1 cellular context compared by ENCODE assay signal in the genomic region with DNA sequence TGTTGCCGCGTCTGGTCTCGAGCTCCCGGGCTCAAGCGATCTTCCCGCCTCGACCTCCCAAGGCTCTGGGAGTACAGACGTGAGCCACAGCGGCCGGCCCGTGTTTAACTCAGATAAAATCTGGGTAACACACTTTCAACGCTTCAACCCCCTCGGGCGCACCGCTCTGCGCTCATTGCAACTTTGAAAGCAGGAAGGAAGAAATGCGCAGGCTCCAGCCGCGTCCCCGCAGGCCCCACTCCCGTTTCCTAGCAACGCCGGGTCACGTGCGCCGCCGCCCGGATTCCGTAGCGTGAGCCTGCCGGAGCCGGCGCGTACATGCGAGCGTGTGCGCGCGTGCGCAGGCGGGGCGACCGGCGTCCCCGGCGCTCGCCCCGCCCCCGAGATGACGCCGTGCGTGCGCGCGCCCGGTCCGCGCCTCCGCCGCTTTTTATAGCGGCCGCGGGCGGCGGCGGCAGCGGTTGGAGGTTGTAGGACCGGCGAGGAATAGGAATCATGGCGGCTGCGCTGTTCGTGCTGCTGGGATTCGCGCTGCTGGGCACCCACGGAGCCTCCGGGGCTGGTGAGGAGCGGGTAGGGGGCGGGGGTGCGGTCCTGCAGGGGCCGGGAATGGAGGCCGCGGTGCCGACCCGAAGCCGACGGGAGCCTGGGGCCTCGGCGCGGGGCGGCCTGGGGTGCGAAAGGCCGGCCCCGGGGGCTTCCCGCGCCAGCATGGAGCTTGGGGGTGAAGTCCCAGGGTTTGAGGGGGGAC.
TF ChIP-seq lines count a peak whose summit lies in the region.

A gene (plus strand): TSS at position 457 of the 751 bp plus-strand sequence. CDS start 39 bp downstream, at position 496.

TF ChIP-seq in K562, 482 proteins besides CTCF, POLR2A, EP300 and RAD21 (continued from another document and continues in another):
- TF ChIP-seq ZNF140 (CRISPR knock-in tag; IDR thresholded peaks at IDR 0.05), result no peak
- no peak for TF ChIP-seq ZNF316 (IDR thresholded peaks at IDR 0.05)
- TF ChIP-seq KLF13 (tag; IDR thresholded peaks at IDR 0.05; ENCODE audit: borderline replicate concordance, low read depth), result no peak
- no peak for TF ChIP-seq ZNF124 (CRISPR knock-in tag; IDR thresholded peaks at IDR 0.05)
- TF ChIP-seq, protein P1, sequence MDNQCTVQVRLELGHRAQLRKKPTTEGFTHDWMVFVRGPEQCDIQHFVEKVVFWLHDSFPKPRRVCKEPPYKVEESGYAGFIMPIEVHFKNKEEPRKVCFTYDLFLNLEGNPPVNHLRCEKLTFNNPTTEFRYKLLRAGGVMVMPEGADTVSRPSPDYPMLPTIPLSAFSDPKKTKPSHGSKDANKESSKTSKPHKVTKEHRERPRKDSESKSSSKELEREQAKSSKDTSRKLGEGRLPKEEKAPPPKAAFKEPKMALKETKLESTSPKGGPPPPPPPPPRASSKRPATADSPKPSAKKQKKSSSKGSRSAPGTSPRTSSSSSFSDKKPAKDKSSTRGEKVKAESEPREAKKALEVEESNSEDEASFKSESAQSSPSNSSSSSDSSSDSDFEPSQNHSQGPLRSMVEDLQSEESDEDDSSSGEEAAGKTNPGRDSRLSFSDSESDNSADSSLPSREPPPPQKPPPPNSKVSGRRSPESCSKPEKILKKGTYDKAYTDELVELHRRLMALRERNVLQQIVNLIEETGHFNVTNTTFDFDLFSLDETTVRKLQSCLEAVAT (IDR thresholded peaks at IDR 0.05), result peak in 1 of 2 experiments; percentile 10; a peak in 1 of 4 replicates
- TF ChIP-seq ZNF79 (CRISPR knock-in tag; IDR thresholded peaks at IDR 0.05; ENCODE audit: low read depth), result no peak
- no peak for TF ChIP-seq ZNF561 (CRISPR knock-in tag; conservative IDR thresholded peaks at IDR 0.05)
- TF ChIP-seq TEAD4 (IDR thresholded peaks at IDR 0.05; ENCODE audit: low read length), result peak; percentile 56; the same call in 1 of the 2 replicates
- no peak for TF ChIP-seq TEAD4 (CRISPR knock-in tag; IDR thresholded peaks at IDR 0.05; ENCODE audit: borderline replicate concordance)
- no peak for TF ChIP-seq ZEB2 (IDR thresholded peaks at IDR 0.05)
- peak; percentile 96 for TF ChIP-seq FOXJ2 (tag; IDR thresholded peaks at IDR 0.05)
- TF ChIP-seq HCFC1 (IDR thresholded peaks at IDR 0.05; ENCODE audit: low read depth, low read length), result peak; percentile 57; the same call in 1 of the 2 replicates
- no peak for TF ChIP-seq NFIX (CRISPR knock-in tag; IDR thresholded peaks at IDR 0.05; ENCODE audit: low read depth)
- TF ChIP-seq SRSF9 (IDR thresholded peaks at IDR 0.05; ENCODE audit: borderline replicate concordance, low read depth, low read length), result no peak
- no peak for TF ChIP-seq KLF16 (IDR thresholded peaks at IDR 0.05)
- no peak for TF ChIP-seq NFRKB (IDR thresholded peaks at IDR 0.05; ENCODE audit: low read depth)
- TF ChIP-seq BRD9 (IDR thresholded peaks at IDR 0.05; ENCODE audit: low read depth, partially characterized antibody), result no peak
- peak; percentile 46 for TF ChIP-seq NELFE (IDR thresholded peaks at IDR 0.05; ENCODE audit: insufficient read depth, insufficient read length)
- TF ChIP-seq, protein P2, sequence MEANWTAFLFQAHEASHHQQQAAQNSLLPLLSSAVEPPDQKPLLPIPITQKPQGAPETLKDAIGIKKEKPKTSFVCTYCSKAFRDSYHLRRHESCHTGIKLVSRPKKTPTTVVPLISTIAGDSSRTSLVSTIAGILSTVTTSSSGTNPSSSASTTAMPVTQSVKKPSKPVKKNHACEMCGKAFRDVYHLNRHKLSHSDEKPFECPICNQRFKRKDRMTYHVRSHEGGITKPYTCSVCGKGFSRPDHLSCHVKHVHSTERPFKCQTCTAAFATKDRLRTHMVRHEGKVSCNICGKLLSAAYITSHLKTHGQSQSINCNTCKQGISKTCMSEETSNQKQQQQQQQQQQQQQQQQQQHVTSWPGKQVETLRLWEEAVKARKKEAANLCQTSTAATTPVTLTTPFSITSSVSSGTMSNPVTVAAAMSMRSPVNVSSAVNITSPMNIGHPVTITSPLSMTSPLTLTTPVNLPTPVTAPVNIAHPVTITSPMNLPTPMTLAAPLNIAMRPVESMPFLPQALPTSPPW (CRISPR knock-in tag; IDR thresholded peaks at IDR 0.05), result peak; percentile 87
- peak; percentile 67; the same call in 1 of the 2 replicates for TF ChIP-seq ELF1 (tag; IDR thresholded peaks at IDR 0.05)
- TF ChIP-seq, protein P3, sequence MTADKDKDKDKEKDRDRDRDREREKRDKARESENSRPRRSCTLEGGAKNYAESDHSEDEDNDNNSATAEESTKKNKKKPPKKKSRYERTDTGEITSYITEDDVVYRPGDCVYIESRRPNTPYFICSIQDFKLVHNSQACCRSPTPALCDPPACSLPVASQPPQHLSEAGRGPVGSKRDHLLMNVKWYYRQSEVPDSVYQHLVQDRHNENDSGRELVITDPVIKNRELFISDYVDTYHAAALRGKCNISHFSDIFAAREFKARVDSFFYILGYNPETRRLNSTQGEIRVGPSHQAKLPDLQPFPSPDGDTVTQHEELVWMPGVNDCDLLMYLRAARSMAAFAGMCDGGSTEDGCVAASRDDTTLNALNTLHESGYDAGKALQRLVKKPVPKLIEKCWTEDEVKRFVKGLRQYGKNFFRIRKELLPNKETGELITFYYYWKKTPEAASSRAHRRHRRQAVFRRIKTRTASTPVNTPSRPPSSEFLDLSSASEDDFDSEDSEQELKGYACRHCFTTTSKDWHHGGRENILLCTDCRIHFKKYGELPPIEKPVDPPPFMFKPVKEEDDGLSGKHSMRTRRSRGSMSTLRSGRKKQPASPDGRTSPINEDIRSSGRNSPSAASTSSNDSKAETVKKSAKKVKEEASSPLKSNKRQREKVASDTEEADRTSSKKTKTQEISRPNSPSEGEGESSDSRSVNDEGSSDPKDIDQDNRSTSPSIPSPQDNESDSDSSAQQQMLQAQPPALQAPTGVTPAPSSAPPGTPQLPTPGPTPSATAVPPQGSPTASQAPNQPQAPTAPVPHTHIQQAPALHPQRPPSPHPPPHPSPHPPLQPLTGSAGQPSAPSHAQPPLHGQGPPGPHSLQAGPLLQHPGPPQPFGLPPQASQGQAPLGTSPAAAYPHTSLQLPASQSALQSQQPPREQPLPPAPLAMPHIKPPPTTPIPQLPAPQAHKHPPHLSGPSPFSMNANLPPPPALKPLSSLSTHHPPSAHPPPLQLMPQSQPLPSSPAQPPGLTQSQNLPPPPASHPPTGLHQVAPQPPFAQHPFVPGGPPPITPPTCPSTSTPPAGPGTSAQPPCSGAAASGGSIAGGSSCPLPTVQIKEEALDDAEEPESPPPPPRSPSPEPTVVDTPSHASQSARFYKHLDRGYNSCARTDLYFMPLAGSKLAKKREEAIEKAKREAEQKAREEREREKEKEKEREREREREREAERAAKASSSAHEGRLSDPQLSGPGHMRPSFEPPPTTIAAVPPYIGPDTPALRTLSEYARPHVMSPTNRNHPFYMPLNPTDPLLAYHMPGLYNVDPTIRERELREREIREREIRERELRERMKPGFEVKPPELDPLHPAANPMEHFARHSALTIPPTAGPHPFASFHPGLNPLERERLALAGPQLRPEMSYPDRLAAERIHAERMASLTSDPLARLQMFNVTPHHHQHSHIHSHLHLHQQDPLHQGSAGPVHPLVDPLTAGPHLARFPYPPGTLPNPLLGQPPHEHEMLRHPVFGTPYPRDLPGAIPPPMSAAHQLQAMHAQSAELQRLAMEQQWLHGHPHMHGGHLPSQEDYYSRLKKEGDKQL (CRISPR knock-in tag; IDR thresholded peaks at IDR 0.05; ENCODE audit: borderline replicate concordance), result 0 out of 2 replicates have a peak, but pooled peaks have one; percentile 47
- TF ChIP-seq CREBBP (IDR thresholded peaks at IDR 0.05; ENCODE audit: low read depth, low read length), result no peak
- no peak for TF ChIP-seq SNRNP70 (optimal IDR thresholded peaks at IDR 0.05; ENCODE audit: low read depth, low read length)
- TF ChIP-seq SMARCA5 (IDR thresholded peaks at IDR 0.05), result no peak
- no peak for TF ChIP-seq ZZZ3 (IDR thresholded peaks at IDR 0.05)
- no peak for TF ChIP-seq PYGO2 (tag; IDR thresholded peaks at IDR 0.05)
- TF ChIP-seq RFX1 (IDR thresholded peaks at IDR 0.05), result peak; percentile 96
- TF ChIP-seq, protein P4, sequence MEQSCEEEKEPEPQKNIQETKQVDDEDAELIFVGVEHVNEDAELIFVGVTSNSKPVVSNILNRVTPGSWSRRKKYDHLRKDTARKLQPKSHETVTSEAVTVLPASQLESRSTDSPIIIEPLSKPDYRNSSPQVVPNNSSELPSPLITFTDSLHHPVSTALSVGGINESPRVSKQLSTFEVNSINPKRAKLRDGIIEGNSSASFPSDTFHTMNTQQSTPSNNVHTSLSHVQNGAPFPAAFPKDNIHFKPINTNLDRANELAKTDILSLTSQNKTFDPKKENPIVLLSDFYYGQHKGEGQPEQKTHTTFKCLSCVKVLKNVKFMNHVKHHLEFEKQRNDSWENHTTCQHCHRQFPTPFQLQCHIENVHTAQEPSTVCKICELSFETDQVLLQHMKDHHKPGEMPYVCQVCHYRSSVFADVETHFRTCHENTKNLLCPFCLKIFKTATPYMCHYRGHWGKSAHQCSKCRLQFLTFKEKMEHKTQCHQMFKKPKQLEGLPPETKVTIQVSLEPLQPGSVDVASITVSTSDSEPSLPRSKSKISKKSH (CRISPR knock-in tag; IDR thresholded peaks at IDR 0.05), result no peak
- peak; percentile 59; the same call in 1 of the 2 replicates for TF ChIP-seq NBN (IDR thresholded peaks at IDR 0.05; ENCODE audit: low read depth)
- TF ChIP-seq ZBTB8A (IDR thresholded peaks at IDR 0.05; ENCODE audit: partially characterized antibody), result no peak
- no peak for TF ChIP-seq NFIC (IDR thresholded peaks at IDR 0.05)
- TF ChIP-seq SETDB1 (IDR thresholded peaks at IDR 0.05; ENCODE audit: low read length), result no peak
- no peak for TF ChIP-seq HDAC2 (IDR thresholded peaks at IDR 0.05)
- TF ChIP-seq ZNF24 (IDR thresholded peaks at IDR 0.05), result no peak
- TF ChIP-seq, protein P5, sequence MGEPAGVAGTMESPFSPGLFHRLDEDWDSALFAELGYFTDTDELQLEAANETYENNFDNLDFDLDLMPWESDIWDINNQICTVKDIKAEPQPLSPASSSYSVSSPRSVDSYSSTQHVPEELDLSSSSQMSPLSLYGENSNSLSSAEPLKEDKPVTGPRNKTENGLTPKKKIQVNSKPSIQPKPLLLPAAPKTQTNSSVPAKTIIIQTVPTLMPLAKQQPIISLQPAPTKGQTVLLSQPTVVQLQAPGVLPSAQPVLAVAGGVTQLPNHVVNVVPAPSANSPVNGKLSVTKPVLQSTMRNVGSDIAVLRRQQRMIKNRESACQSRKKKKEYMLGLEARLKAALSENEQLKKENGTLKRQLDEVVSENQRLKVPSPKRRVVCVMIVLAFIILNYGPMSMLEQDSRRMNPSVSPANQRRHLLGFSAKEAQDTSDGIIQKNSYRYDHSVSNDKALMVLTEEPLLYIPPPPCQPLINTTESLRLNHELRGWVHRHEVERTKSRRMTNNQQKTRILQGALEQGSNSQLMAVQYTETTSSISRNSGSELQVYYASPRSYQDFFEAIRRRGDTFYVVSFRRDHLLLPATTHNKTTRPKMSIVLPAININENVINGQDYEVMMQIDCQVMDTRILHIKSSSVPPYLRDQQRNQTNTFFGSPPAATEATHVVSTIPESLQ (CRISPR knock-in tag; IDR thresholded peaks at IDR 0.05), result peak; percentile 74; the same call in 1 of the 2 replicates
- TF ChIP-seq, protein P6, sequence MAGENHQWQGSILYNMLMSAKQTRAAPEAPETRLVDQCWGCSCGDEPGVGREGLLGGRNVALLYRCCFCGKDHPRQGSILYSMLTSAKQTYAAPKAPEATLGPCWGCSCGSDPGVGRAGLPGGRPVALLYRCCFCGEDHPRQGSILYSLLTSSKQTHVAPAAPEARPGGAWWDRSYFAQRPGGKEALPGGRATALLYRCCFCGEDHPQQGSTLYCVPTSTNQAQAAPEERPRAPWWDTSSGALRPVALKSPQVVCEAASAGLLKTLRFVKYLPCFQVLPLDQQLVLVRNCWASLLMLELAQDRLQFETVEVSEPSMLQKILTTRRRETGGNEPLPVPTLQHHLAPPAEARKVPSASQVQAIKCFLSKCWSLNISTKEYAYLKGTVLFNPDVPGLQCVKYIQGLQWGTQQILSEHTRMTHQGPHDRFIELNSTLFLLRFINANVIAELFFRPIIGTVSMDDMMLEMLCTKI (IDR thresholded peaks at IDR 0.05; ENCODE audit: partially characterized antibody), result no peak
- TF ChIP-seq STAT5A (IDR thresholded peaks at IDR 0.05; ENCODE audit: borderline replicate concordance, low read length), result no peak; the same call in 1 of the 2 replicates
- no peak for TF ChIP-seq ZKSCAN1 (IDR thresholded peaks at IDR 0.05; ENCODE audit: low read depth, low read length)
- TF ChIP-seq KDM1A (IDR thresholded peaks at IDR 0.05), result peak in 1 of 2 experiments; percentile 50; a peak in 1 of 4 replicates
- no peak for TF ChIP-seq ZNF253 (CRISPR knock-in tag; conservative IDR thresholded peaks at IDR 0.05)
- TF ChIP-seq TARDBP (IDR thresholded peaks at IDR 0.05), result no peak
- TF ChIP-seq, protein P7, sequence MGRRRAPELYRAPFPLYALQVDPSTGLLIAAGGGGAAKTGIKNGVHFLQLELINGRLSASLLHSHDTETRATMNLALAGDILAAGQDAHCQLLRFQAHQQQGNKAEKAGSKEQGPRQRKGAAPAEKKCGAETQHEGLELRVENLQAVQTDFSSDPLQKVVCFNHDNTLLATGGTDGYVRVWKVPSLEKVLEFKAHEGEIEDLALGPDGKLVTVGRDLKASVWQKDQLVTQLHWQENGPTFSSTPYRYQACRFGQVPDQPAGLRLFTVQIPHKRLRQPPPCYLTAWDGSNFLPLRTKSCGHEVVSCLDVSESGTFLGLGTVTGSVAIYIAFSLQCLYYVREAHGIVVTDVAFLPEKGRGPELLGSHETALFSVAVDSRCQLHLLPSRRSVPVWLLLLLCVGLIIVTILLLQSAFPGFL (CRISPR knock-in tag; IDR thresholded peaks at IDR 0.05), result no peak
- TF ChIP-seq, protein P8, sequence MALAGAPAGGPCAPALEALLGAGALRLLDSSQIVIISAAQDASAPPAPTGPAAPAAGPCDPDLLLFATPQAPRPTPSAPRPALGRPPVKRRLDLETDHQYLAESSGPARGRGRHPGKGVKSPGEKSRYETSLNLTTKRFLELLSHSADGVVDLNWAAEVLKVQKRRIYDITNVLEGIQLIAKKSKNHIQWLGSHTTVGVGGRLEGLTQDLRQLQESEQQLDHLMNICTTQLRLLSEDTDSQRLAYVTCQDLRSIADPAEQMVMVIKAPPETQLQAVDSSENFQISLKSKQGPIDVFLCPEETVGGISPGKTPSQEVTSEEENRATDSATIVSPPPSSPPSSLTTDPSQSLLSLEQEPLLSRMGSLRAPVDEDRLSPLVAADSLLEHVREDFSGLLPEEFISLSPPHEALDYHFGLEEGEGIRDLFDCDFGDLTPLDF (CRISPR knock-in tag; IDR thresholded peaks at IDR 0.05), result no peak
- peak; percentile 97 for TF ChIP-seq RBFOX2 (IDR thresholded peaks at IDR 0.05; ENCODE audit: low read depth, low read length)
